ENCODE assay signal across 14 cellular contexts in genomic region chr11:115965754-115966504, GRCh38.
DNase-seq lines count a peak whose midpoint lies in the region; ATAC-seq and TF ChIP-seq lines count a peak whose summit lies in the region.
"Had no signal": no experiment of that assay in that cellular context is flagged by ENCODE, and none has a peak within 500 bp of the region (broad histone marks: within the 10 kb centered on the region; RNA-seq: fewer than 3 reads in every experiment).

No MANE protein-coding gene starts in this region.

- no peaks in the 10 kb centered on the region for H3K36me3 ChIP-seq in psoas muscle (ENCODE audit: insufficient read depth in 1 of 2, low read depth in 1 of 2)
- H3K36me3 ChIP-seq: prostate gland had no signal

- H3K27ac ChIP-seq in psoas muscle, result no peak overlapping the region
- H3K27ac ChIP-seq: KMS-11, prostate gland had no signal

- intact Hi-C loops in left cardiac atrium (cut with DNase I), result no loop called here
- intact Hi-C loops in psoas muscle (cut with DNase I), result no loop called here

- DNase-seq in NCI-H748 (lab: John Stamatoyannopoulos, UW; ENCODE audit: unreplicated experiment) (peak; percentile 31), NCI-H748 treated with DMSO at 0.1 percent for 48 hours (lab: John Stamatoyannopoulos, UW) (no peak), NCI-H524 (lab: John Stamatoyannopoulos, UW) (peak; percentile 51 to 80), left cardiac atrium (no peak), psoas muscle (no peak), middle frontal gyrus (ENCODE audit: extremely low spot score, low spot score) (no peak), NCI-H2107 treated with DMSO at 0.1 percent for 48 hours (lab: John Stamatoyannopoulos, UW; ENCODE audit: unreplicated experiment) (no peak), foreskin fibroblast (no peak)
- DNase-seq: activated B cell treated with CpG ODN at 0.5 μM for 24 hours; activated naive CD8-positive, alpha-beta T cell treated with anti-CD3 and anti-CD28 coated beads for 36 hours; SIG-M5; stimulated activated CD4-positive, alpha-beta T cell treated with anti-CD3 and anti-CD28 coated beads, Interleukin-1b, Interleukin-23, amount 100 ng/mL, for 48 hours had no signal

- ATAC-seq in left cardiac atrium (peak; percentile 47 to 61), psoas muscle (peak in 3 of 4 donors; percentile 35 to 63 (median 53))

- no peaks in the 10 kb centered on the region for H3K4me1 ChIP-seq in psoas muscle
- H3K4me1 ChIP-seq: prostate gland had no signal

- H3K27me3 ChIP-seq in psoas muscle (ENCODE audit: insufficient read depth in 3 of 3, low read length in 2 of 3), result peaks cover 0 to 8% (median 3%) of the 10 kb centered on the region in 3 donors

- H3K9me3 ChIP-seq in psoas muscle, result no peaks in the 10 kb centered on the region
- H3K9me3 ChIP-seq: prostate gland had no signal

- no peak overlapping the region for H3K4me3 ChIP-seq in psoas muscle
- no peak overlapping the region for H3K4me3 ChIP-seq in foreskin fibroblast (ENCODE audit: low read depth in 1 of 2, low read length in 2 of 2)
- H3K4me3 ChIP-seq: prostate gland had no signal

- WGBS in psoas muscle, 3 donors, result 29 to 54% (median 38%) methylated on average over 14 of the region's 14 CpGs

- TF ChIP-seq CTCF in psoas muscle (IDR thresholded peaks at IDR 0.05), result no peak
- no peak for TF ChIP-seq CTCF in foreskin fibroblast (IDR thresholded peaks at IDR 0.05; ENCODE audit: low read depth, low read length)

Comparison
In these comparisons a context has a peak if more than half of its experiments do, and no peak if none do; other contexts are left out.
1. DNase-seq: peak in NCI-H748 (single experiment) and NCI-H524 (2 of 2); none in NCI-H748 treated with DMSO at 0.1 percent for 48 hours (single experiment), left cardiac atrium (single experiment), psoas muscle (0 of 2), middle frontal gyrus (single experiment), NCI-H2107 treated with DMSO at 0.1 percent for 48 hours (single experiment) and foreskin fibroblast (0 of 2).